1 cellular context compared by ENCODE assay signal in genomic region chr19:58439576-58440554, GRCh38.
TF ChIP-seq lines count a peak whose summit lies in the region.

Gene ZNF132, minus strand, starts transcription at chr19:58440153. Its CDS starts 332 bp downstream, at chr19:58439821.

TF ChIP-seq in GM12878, 131 proteins besides CTCF, POLR2A, EP300 and RAD21 (continued from another document and continues in another):
- TF ChIP-seq, protein P1, sequence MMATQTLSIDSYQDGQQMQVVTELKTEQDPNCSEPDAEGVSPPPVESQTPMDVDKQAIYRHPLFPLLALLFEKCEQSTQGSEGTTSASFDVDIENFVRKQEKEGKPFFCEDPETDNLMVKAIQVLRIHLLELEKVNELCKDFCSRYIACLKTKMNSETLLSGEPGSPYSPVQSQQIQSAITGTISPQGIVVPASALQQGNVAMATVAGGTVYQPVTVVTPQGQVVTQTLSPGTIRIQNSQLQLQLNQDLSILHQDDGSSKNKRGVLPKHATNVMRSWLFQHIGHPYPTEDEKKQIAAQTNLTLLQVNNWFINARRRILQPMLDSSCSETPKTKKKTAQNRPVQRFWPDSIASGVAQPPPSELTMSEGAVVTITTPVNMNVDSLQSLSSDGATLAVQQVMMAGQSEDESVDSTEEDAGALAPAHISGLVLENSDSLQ (IDR thresholded peaks at IDR 0.05) = peak; percentile 95
- peak; percentile 34; the same call in 1 of the 2 replicates for TF ChIP-seq NFYA (IDR thresholded peaks at IDR 0.05; ENCODE audit: borderline replicate concordance, low read depth, low read length)
- no peak for TF ChIP-seq DPF2 (IDR thresholded peaks at IDR 0.05)
- no peak for TF ChIP-seq RBBP5 (conservative IDR thresholded peaks at IDR 0.05)
- TF ChIP-seq ZNF207 (IDR thresholded peaks at IDR 0.05; ENCODE audit: borderline replicate concordance) = no peak
- TF ChIP-seq, protein P2, sequence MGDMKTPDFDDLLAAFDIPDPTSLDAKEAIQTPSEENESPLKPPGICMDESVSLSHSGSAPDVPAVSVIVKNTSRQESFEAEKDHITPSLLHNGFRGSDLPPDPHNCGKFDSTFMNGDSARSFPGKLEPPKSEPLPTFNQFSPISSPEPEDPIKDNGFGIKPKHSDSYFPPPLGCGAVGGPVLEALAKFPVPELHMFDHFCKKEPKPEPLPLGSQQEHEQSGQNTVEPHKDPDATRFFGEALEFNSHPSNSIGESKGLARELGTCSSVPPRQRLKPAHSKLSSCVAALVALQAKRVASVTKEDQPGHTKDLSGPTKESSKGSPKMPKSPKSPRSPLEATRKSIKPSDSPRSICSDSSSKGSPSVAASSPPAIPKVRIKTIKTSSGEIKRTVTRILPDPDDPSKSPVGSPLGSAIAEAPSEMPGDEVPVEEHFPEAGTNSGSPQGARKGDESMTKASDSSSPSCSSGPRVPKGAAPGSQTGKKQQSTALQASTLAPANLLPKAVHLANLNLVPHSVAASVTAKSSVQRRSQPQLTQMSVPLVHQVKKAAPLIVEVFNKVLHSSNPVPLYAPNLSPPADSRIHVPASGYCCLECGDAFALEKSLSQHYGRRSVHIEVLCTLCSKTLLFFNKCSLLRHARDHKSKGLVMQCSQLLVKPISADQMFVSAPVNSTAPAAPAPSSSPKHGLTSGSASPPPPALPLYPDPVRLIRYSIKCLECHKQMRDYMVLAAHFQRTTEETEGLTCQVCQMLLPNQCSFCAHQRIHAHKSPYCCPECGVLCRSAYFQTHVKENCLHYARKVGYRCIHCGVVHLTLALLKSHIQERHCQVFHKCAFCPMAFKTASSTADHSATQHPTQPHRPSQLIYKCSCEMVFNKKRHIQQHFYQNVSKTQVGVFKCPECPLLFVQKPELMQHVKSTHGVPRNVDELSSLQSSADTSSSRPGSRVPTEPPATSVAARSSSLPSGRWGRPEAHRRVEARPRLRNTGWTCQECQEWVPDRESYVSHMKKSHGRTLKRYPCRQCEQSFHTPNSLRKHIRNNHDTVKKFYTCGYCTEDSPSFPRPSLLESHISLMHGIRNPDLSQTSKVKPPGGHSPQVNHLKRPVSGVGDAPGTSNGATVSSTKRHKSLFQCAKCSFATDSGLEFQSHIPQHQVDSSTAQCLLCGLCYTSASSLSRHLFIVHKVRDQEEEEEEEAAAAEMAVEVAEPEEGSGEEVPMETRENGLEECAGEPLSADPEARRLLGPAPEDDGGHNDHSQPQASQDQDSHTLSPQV (IDR thresholded peaks at IDR 0.05) = no peak
- TF ChIP-seq SP1 (IDR thresholded peaks at IDR 0.05; ENCODE audit: low read depth, low read length) = peak; percentile 57
- TF ChIP-seq BRCA1 (IDR thresholded peaks at IDR 0.05; ENCODE audit: low read depth, low read length) = no peak
- TF ChIP-seq BMI1 (IDR thresholded peaks at IDR 0.05; ENCODE audit: borderline replicate concordance) = peak; percentile 92
- TF ChIP-seq TARDBP (IDR thresholded peaks at IDR 0.05; ENCODE audit: borderline replicate concordance) = 0 out of 2 replicates have a peak, but pooled peaks have one; percentile 43
- no peak for TF ChIP-seq ZBTB4 (CRISPR knock-in tag; IDR thresholded peaks at IDR 0.05)
- TF ChIP-seq BHLHE40 (IDR thresholded peaks at IDR 0.05; ENCODE audit: borderline replicate concordance in 1 of 2, low read depth in 2 of 2, low read length in 1 of 2) = peak in 1 of 2 experiments; percentile 52; a peak in 1 of 4 replicates
- TF ChIP-seq SIX5 (IDR thresholded peaks at IDR 0.05; ENCODE audit: low read depth, low read length, severe bottlenecking) = peak; percentile 84
- TF ChIP-seq STAT3 (IDR thresholded peaks at IDR 0.05; ENCODE audit: low read depth, low read length) = no peak
- TF ChIP-seq CHD1 (IDR thresholded peaks at IDR 0.05; ENCODE audit: low read depth, low read length) = no peak
- 0 out of 4 replicates have a peak, but pooled peaks of 1 of the 2 experiments have one; percentile 3 for TF ChIP-seq SRF (IDR thresholded peaks at IDR 0.05; ENCODE audit: low read depth in 2 of 2, low read length in 2 of 2)
- TF ChIP-seq RCOR1 (conservative IDR thresholded peaks at IDR 0.05; ENCODE audit: low read depth, low read length) = no peak
- no peak for TF ChIP-seq CBX3 (IDR thresholded peaks at IDR 0.05; ENCODE audit: borderline replicate concordance, low read depth)
- no peak for TF ChIP-seq IRF4 (IDR thresholded peaks at IDR 0.05; ENCODE audit: low read depth, low read length)
- no peak for TF ChIP-seq ETV6 (conservative IDR thresholded peaks at IDR 0.05 in 1 of 2, IDR thresholded peaks at IDR 0.05 in 1 of 2; ENCODE audit: borderline replicate concordance in 1 of 2, low read depth in 1 of 2)
- TF ChIP-seq TAF1 (IDR thresholded peaks at IDR 0.05; ENCODE audit: borderline replicate concordance, low read depth, low read length) = peak; percentile 51; the same call in 1 of the 2 replicates
- no peak; the same call in 1 of the 2 replicates for TF ChIP-seq RB1 (IDR thresholded peaks at IDR 0.05; ENCODE audit: borderline replicate concordance)
- TF ChIP-seq, protein P3, sequence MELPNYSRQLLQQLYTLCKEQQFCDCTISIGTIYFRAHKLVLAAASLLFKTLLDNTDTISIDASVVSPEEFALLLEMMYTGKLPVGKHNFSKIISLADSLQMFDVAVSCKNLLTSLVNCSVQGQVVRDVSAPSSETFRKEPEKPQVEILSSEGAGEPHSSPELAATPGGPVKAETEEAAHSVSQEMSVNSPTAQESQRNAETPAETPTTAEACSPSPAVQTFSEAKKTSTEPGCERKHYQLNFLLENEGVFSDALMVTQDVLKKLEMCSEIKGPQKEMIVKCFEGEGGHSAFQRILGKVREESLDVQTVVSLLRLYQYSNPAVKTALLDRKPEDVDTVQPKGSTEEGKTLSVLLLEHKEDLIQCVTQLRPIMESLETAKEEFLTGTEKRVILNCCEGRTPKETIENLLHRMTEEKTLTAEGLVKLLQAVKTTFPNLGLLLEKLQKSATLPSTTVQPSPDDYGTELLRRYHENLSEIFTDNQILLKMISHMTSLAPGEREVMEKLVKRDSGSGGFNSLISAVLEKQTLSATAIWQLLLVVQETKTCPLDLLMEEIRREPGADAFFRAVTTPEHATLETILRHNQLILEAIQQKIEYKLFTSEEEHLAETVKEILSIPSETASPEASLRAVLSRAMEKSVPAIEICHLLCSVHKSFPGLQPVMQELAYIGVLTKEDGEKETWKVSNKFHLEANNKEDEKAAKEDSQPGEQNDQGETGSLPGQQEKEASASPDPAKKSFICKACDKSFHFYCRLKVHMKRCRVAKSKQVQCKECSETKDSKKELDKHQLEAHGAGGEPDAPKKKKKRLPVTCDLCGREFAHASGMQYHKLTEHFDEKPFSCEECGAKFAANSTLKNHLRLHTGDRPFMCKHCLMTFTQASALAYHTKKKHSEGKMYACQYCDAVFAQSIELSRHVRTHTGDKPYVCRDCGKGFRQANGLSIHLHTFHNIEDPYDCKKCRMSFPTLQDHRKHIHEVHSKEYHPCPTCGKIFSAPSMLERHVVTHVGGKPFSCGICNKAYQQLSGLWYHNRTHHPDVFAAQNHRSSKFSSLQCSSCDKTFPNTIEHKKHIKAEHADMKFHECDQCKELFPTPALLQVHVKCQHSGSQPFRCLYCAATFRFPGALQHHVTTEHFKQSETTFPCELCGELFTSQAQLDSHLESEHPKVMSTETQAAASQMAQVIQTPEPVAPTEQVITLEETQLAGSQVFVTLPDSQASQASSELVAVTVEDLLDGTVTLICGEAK (IDR thresholded peaks at IDR 0.05; ENCODE audit: borderline replicate concordance) = peak; percentile 90
- TF ChIP-seq ZSCAN29 (IDR thresholded peaks at IDR 0.05) = no peak
- peak; percentile 80 for TF ChIP-seq PBX3 (IDR thresholded peaks at IDR 0.05; ENCODE audit: insufficient replicate concordance, low read depth, low read length)
- no peak for TF ChIP-seq USF2 (IDR thresholded peaks at IDR 0.05; ENCODE audit: borderline replicate concordance, low read depth, low read length)
- TF ChIP-seq JUND (IDR thresholded peaks at IDR 0.05; ENCODE audit: low read depth, low read length) = no peak
- TF ChIP-seq CHD4 (IDR thresholded peaks at IDR 0.05) = no peak
- TF ChIP-seq, protein P4, sequence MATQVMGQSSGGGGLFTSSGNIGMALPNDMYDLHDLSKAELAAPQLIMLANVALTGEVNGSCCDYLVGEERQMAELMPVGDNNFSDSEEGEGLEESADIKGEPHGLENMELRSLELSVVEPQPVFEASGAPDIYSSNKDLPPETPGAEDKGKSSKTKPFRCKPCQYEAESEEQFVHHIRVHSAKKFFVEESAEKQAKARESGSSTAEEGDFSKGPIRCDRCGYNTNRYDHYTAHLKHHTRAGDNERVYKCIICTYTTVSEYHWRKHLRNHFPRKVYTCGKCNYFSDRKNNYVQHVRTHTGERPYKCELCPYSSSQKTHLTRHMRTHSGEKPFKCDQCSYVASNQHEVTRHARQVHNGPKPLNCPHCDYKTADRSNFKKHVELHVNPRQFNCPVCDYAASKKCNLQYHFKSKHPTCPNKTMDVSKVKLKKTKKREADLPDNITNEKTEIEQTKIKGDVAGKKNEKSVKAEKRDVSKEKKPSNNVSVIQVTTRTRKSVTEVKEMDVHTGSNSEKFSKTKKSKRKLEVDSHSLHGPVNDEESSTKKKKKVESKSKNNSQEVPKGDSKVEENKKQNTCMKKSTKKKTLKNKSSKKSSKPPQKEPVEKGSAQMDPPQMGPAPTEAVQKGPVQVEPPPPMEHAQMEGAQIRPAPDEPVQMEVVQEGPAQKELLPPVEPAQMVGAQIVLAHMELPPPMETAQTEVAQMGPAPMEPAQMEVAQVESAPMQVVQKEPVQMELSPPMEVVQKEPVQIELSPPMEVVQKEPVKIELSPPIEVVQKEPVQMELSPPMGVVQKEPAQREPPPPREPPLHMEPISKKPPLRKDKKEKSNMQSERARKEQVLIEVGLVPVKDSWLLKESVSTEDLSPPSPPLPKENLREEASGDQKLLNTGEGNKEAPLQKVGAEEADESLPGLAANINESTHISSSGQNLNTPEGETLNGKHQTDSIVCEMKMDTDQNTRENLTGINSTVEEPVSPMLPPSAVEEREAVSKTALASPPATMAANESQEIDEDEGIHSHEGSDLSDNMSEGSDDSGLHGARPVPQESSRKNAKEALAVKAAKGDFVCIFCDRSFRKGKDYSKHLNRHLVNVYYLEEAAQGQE (IDR thresholded peaks at IDR 0.05; ENCODE audit: low read depth, low read length) = no peak
- TF ChIP-seq PRDM15 (CRISPR knock-in tag; IDR thresholded peaks at IDR 0.05) = no peak
- TF ChIP-seq IRF3 (IDR thresholded peaks at IDR 0.05) = peak; percentile 40; the same call in 1 of the 2 replicates
